23 cellular contexts compared by ENCODE assay signal in the genomic region with DNA sequence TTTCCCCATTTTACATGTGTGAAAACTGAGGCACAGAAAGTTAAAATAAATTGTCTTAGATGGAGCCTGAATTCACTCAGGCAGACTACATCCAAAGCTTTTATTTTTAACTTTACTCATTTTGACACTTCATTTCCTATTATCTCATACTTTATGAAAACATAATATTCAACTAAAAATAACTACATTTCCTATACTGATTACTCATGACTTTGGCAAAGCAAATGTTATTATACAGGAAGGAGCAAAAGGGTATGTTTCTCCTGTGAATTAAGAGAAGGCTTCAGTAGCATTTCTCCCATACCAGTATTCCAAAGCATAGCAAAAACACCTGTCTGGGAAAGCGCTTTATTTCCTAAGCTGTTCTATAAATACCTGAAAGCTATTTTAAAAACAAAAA.
DNase-seq lines count a peak whose midpoint lies in the region; ATAC-seq and TF ChIP-seq lines count a peak whose summit lies in the region.
"Had no signal": no experiment of that assay in that cellular context is flagged by ENCODE, and none has a peak within 500 bp of the region (broad histone marks: within the 10 kb centered on the region; RNA-seq: fewer than 3 reads in every experiment).

No MANE protein-coding gene starts in this region.

- H3K27ac Mint-ChIP-seq in WTC11 = no peak overlapping the region
- H3K27ac Mint-ChIP-seq: activated CD8-positive, alpha-beta memory T cell treated with anti-CD3 and anti-CD28 coated beads, Interleukin-2, amount 10 ng/mL, durations not matched to agents 7 days and 5 days; activated naive CD8-positive, alpha-beta T cell treated with anti-CD3 and anti-CD28 coated beads, Interleukin-2, amount 10 ng/mL, durations not matched to agents 7 days and 5 days; activated T-helper 17 cell treated with anti-CD3 and anti-CD28 coated beads, Interleukin-2, amount 50 U/mL, for 72 hours had no signal

- H3K9ac ChIP-seq in adipocyte (ENCODE audit: low read length) = no peak overlapping the region
- H3K9ac ChIP-seq: BLaER1 treated with 17β-estradiol and CSF1 and Interleukin-3, amounts not matched to agents 10 nM and 100 nM had no signal

- H3K9me3 ChIP-seq in adipocyte (ENCODE audit: control insufficient read depth, low read length) = no peaks in the 10 kb centered on the region
- H3K9me3 ChIP-seq: BLaER1 treated with 17β-estradiol and CSF1 and Interleukin-3, amounts not matched to agents 10 nM and 100 nM; esophagus muscularis mucosa; heart left ventricle; neutrophil had no signal

- TF ChIP-seq CTCF in epithelial cell of esophagus (IDR thresholded peaks at IDR 0.05; ENCODE audit: insufficient read depth, low read depth, low read length, missing control alignments) (no peak), WTC11 (IDR thresholded peaks at IDR 0.05) (no peak)

- DNase-seq in EH (ENCODE audit: low read depth) (peak; percentile 74), adipocyte (ENCODE audit: low read depth) (peak; percentile 67), epithelial cell of esophagus (ENCODE audit: low read depth) (peak; percentile 16), myocyte (ENCODE audit: low read depth) (peak; percentile 3), WTC11 (ENCODE audit: low spot score) (no peak), putamen (ENCODE audit: low spot score) (no peak)
- no peak for DNase-seq in central memory CD4-positive, alpha-beta T cell
- DNase-seq: activated CD4-positive, alpha-beta T cell treated with anti-CD3 and anti-CD28 coated beads for 4 hours; activated CD8-positive, alpha-beta memory T cell treated with anti-CD3 and anti-CD28 coated beads, Interleukin-2, amount 10 ng/mL, durations not matched to agents 7 days and 5 days; activated naive CD8-positive, alpha-beta T cell treated with anti-CD3 and anti-CD28 coated beads, Interleukin-2, amount 10 ng/mL, durations not matched to agents 7 days and 5 days; Calu3; effector CD8-positive, alpha-beta T cell; heart left ventricle; NCI-H1417; NCI-H510A treated with DMSO at 0.1 percent for 48 hours; NK-92 treated with Interleukin-12 subunit alpha and Interleukin-12 subunit beta, amount 100 ng/mL, for 24 hours; retina; SW 1271 had no signal

- H3K4me3 Mint-ChIP-seq in WTC11 = no peak overlapping the region
- H3K4me3 Mint-ChIP-seq: activated CD8-positive, alpha-beta memory T cell treated with anti-CD3 and anti-CD28 coated beads, Interleukin-2, amount 10 ng/mL, durations not matched to agents 7 days and 5 days; activated naive CD8-positive, alpha-beta T cell treated with anti-CD3 and anti-CD28 coated beads, Interleukin-2, amount 10 ng/mL, durations not matched to agents 7 days and 5 days; activated T-helper 17 cell treated with anti-CD3 and anti-CD28 coated beads, Interleukin-2, amount 50 U/mL, for 72 hours had no signal

- no peaks in the 10 kb centered on the region for H3K9me3 Mint-ChIP-seq in WTC11
- H3K9me3 Mint-ChIP-seq: activated naive CD8-positive, alpha-beta T cell treated with anti-CD3 and anti-CD28 coated beads, Interleukin-2, amount 10 ng/mL, durations not matched to agents 7 days and 5 days; activated T-helper 17 cell treated with anti-CD3 and anti-CD28 coated beads, Interleukin-2, amount 50 U/mL, for 72 hours had no signal

- H3K27me3 ChIP-seq in adipocyte (replicated peaks; ENCODE audit: control insufficient read depth, insufficient read depth, low read length) = no peaks in the 10 kb centered on the region
- H3K27me3 ChIP-seq: BLaER1 treated with 17β-estradiol and CSF1 and Interleukin-3, amounts not matched to agents 10 nM and 100 nM; esophagus muscularis mucosa; heart left ventricle; neutrophil had no signal

- no peaks in the 10 kb centered on the region for H3K36me3 Mint-ChIP-seq in WTC11
- H3K36me3 Mint-ChIP-seq: activated CD8-positive, alpha-beta memory T cell treated with anti-CD3 and anti-CD28 coated beads, Interleukin-2, amount 10 ng/mL, durations not matched to agents 7 days and 5 days; activated naive CD8-positive, alpha-beta T cell treated with anti-CD3 and anti-CD28 coated beads, Interleukin-2, amount 10 ng/mL, durations not matched to agents 7 days and 5 days had no signal

- CTCF ChIA-PET in WTC11 (lab: Charles Lee) = no interaction called here

- H3K4me3 ChIP-seq in adipocyte (ENCODE audit: low read length) (no peak overlapping the region), epithelial cell of esophagus (ENCODE audit: low read length) (no peak overlapping the region)
- H3K4me3 ChIP-seq: BLaER1 treated with 17β-estradiol and CSF1 and Interleukin-3, amounts not matched to agents 10 nM and 100 nM; esophagus muscularis mucosa; heart left ventricle had no signal

- peaks cover 3% of the 10 kb centered on the region; the same call in 1 of the 2 replicates for H3K4me1 Mint-ChIP-seq in WTC11
- H3K4me1 Mint-ChIP-seq: activated CD8-positive, alpha-beta memory T cell treated with anti-CD3 and anti-CD28 coated beads, Interleukin-2, amount 10 ng/mL, durations not matched to agents 7 days and 5 days; activated naive CD8-positive, alpha-beta T cell treated with anti-CD3 and anti-CD28 coated beads, Interleukin-2, amount 10 ng/mL, durations not matched to agents 7 days and 5 days; activated T-helper 17 cell treated with anti-CD3 and anti-CD28 coated beads, Interleukin-2, amount 50 U/mL, for 72 hours had no signal

- ATAC-seq in WTC11 (no peak), GM19351 (IDR thresholded peaks at IDR 0.05; ENCODE audit: unreplicated experiment) (no peak)
- ATAC-seq: activated CD8-positive, alpha-beta memory T cell treated with anti-CD3 and anti-CD28 coated beads, Interleukin-2, amount 10 ng/mL, durations not matched to agents 7 days and 5 days; activated T-helper 17 cell treated with anti-CD3 and anti-CD28 coated beads, Interleukin-2, amount 50 U/mL, for 72 hours had no signal

- POLR2A ChIA-PET in WTC11 (lab: Charles Lee) = no interaction called here

- no peaks in the 10 kb centered on the region for H3K36me3 ChIP-seq in adipocyte (ENCODE audit: control insufficient read depth, insufficient read depth, low read length, severe bottlenecking)
- H3K36me3 ChIP-seq: BLaER1 treated with 17β-estradiol and CSF1 and Interleukin-3, amounts not matched to agents 10 nM and 100 nM; esophagus muscularis mucosa; heart left ventricle; neutrophil had no signal

- peaks cover 12% of the 10 kb centered on the region for H3K4me1 ChIP-seq in adipocyte (ENCODE audit: control insufficient read depth, insufficient read depth, low read length)

- H3K27me3 Mint-ChIP-seq in WTC11 (ENCODE audit: low read depth) = no peaks in the 10 kb centered on the region
- H3K27me3 Mint-ChIP-seq: activated CD8-positive, alpha-beta memory T cell treated with anti-CD3 and anti-CD28 coated beads, Interleukin-2, amount 10 ng/mL, durations not matched to agents 7 days and 5 days; activated naive CD8-positive, alpha-beta T cell treated with anti-CD3 and anti-CD28 coated beads, Interleukin-2, amount 10 ng/mL, durations not matched to agents 7 days and 5 days; activated T-helper 17 cell treated with anti-CD3 and anti-CD28 coated beads, Interleukin-2, amount 50 U/mL, for 72 hours had no signal

TF ChIP-seq in WTC11, 78 proteins besides CTCF, POLR2A, EP300 and RAD21 (continues in another document):
- TF ChIP-seq ZNF263 (CRISPR knock-in tag; IDR thresholded peaks at IDR 0.05; ENCODE audit: low read depth) (no peak), ZNF219 (CRISPR knock-in tag; IDR thresholded peaks at IDR 0.05; ENCODE audit: borderline replicate concordance) (no peak), ZNF532 (CRISPR knock-in tag; IDR thresholded peaks at IDR 0.05; ENCODE audit: borderline replicate concordance) (no peak), ZNF396 (CRISPR knock-in tag; IDR thresholded peaks at IDR 0.05; ENCODE audit: borderline replicate concordance) (no peak), ESRRA (CRISPR knock-in tag; IDR thresholded peaks at IDR 0.05; ENCODE audit: borderline replicate concordance) (no peak), ZMAT4 (CRISPR knock-in tag; IDR thresholded peaks at IDR 0.05) (no peak), JAZF1 (CRISPR knock-in tag; IDR thresholded peaks at IDR 0.05) (no peak)

Comparison
In these comparisons a context has a peak if more than half of its experiments do, and no peak if none do; other contexts are left out.
1. DNase-seq: peak in EH (single experiment), adipocyte (single experiment), epithelial cell of esophagus (single experiment) and myocyte (single experiment); none in WTC11 (single experiment), central memory CD4-positive, alpha-beta T cell (single experiment) and putamen (single experiment).